Comparison of ENCODE assay signal across 14 cellular contexts in genomic region chr7:100793806-100794660, GRCh38. TPM values are rescaled to one million over a fixed set of nuclear protein-coding genes. Genes with fewer than 3 reads are reported as not detected.
DNase-seq lines count a peak whose midpoint lies in the region; ATAC-seq and TF ChIP-seq lines count a peak whose summit lies in the region.
"Had no signal": no experiment of that assay in that cellular context is flagged by ENCODE, and none has a peak within 500 bp of the region (broad histone marks: within the 10 kb centered on the region; RNA-seq: fewer than 3 reads in every experiment).

No MANE protein-coding gene starts in this region.

- no peak for TF ChIP-seq POLR2A in erythroblast (IDR thresholded peaks at IDR 0.05; ENCODE audit: low read length)

- peaks cover 23% of the 10 kb centered on the region for H3K27me3 Mint-ChIP-seq in endothelial cell (ENCODE audit: unreplicated experiment)
- peaks cover 14% of the 10 kb centered on the region for H3K27me3 Mint-ChIP-seq in activated T-cell treated with anti-CD3 and anti-CD28 coated beads, Interleukin-2, amount 50 U/mL, for 4 hours (ENCODE audit: low read depth)

- peak overlapping the region; percentile 78 for H3K27ac Mint-ChIP-seq in endothelial cell (ENCODE audit: unreplicated experiment)

- TF ChIP-seq CTCF in endothelial cell (IDR thresholded peaks at IDR 0.05; ENCODE audit: unreplicated experiment) (no peak), retinal pigment epithelial cell (conservative IDR thresholded peaks at IDR 0.05; ENCODE audit: low read depth, low read length) (no peak)

- ATAC-seq in activated T-cell treated with anti-CD3 and anti-CD28 coated beads, Interleukin-2, amount 50 U/mL, for 4 hours: no peak
- ATAC-seq in HG03039 (IDR thresholded peaks at IDR 0.05; ENCODE audit: unreplicated experiment): no peak

- H3K4me1 Mint-ChIP-seq in endothelial cell (ENCODE audit: unreplicated experiment): peaks cover 12% of the 10 kb centered on the region
- H3K4me1 Mint-ChIP-seq in activated T-cell treated with anti-CD3 and anti-CD28 coated beads, Interleukin-2, amount 50 U/mL, for 4 hours (ENCODE audit: low read depth): no peaks in the 10 kb centered on the region

- peaks cover 3% of the 10 kb centered on the region for H3K36me3 Mint-ChIP-seq in endothelial cell (ENCODE audit: low read depth, unreplicated experiment)
- H3K36me3 Mint-ChIP-seq in activated T-cell treated with anti-CD3 and anti-CD28 coated beads, Interleukin-2, amount 50 U/mL, for 4 hours (ENCODE audit: insufficient read depth): no peaks in the 10 kb centered on the region

- no peak overlapping the region for H3K4me3 ChIP-seq in retinal pigment epithelial cell (ENCODE audit: low read length)
- H3K4me3 ChIP-seq: SJCRH30, transverse colon had no signal

- peak overlapping the region; percentile 72 for H3K4me3 Mint-ChIP-seq in endothelial cell (ENCODE audit: unreplicated experiment)
- H3K4me3 Mint-ChIP-seq in activated T-cell treated with anti-CD3 and anti-CD28 coated beads, Interleukin-2, amount 50 U/mL, for 4 hours: no peak overlapping the region

- no peaks in the 10 kb centered on the region for H3K9me3 Mint-ChIP-seq in endothelial cell (ENCODE audit: unreplicated experiment)
- no peaks in the 10 kb centered on the region for H3K9me3 Mint-ChIP-seq in activated T-cell treated with anti-CD3 and anti-CD28 coated beads, Interleukin-2, amount 50 U/mL, for 4 hours

- DNase-seq in NCI-H2227 treated with DMSO at 0.1 percent for 48 hours (lab: John Stamatoyannopoulos, UW) (peak; percentile 2), NCI-H2227 (lab: John Stamatoyannopoulos, UW; ENCODE audit: unreplicated experiment) (no peak), NCI-H2196 (lab: John Stamatoyannopoulos, UW; ENCODE audit: unreplicated experiment) (peak; percentile 25), endothelial cell (ENCODE audit: low spot score) (no peak), retinal pigment epithelial cell (ENCODE audit: low read depth) (peak; percentile 5), erythroblast (lab: John Stamatoyannopoulos, UW) (no peak)
- DNase-seq in activated T-cell treated with anti-CD3 and anti-CD28 coated beads, Interleukin-2, amount 50 U/mL, for 4 hours: no peak
- DNase-seq: Calu3; cortex of kidney; NCI-H774; SJCRH30; stimulated activated CD8-positive, alpha-beta memory T cell treated with anti-CD3 and anti-CD28 coated beads, Interleukin-4, amount 100 ng/mL, for 48 hours; transverse colon had no signal

RNA-seq across cellular contexts. Expression of gene EPHB4, which starts 33.3 kb away (rescaled TPM):
- total RNA-seq in endothelial cell (ENCODE audit: unreplicated experiment): 288 TPM
- total RNA-seq in activated T-cell treated with anti-CD3 and anti-CD28 coated beads, Interleukin-2, amount 50 U/mL, for 4 hours: 1 to 10 TPM; 1.5 to 3.9 (median 2.6) TPM

RNA-seq across cellular contexts. Expression of gene SLC12A9, which starts 58.5 kb away (rescaled TPM):
- total RNA-seq in endothelial cell (ENCODE audit: unreplicated experiment): 60.5 TPM
- 10 to 100 TPM; 22.9 to 31.7 (median 29.6) TPM for total RNA-seq in activated T-cell treated with anti-CD3 and anti-CD28 coated beads, Interleukin-2, amount 50 U/mL, for 4 hours

Comparison
In these comparisons a context has a peak if more than half of its experiments do, and no peak if none do; other contexts are left out.
1. DNase-seq: peak in NCI-H2227 treated with DMSO at 0.1 percent for 48 hours (single experiment), NCI-H2196 (single experiment) and retinal pigment epithelial cell (single experiment); none in NCI-H2227 (single experiment), endothelial cell (single experiment), erythroblast (0 of 2) and activated T-cell treated with anti-CD3 and anti-CD28 coated beads, Interleukin-2, amount 50 U/mL, for 4 hours (single experiment).
2. RNA of gene EPHB4, which starts 33.3 kb away (total RNA-seq): 288 TPM in endothelial cell (single experiment); 1.5 to 3.9 TPM in activated T-cell treated with anti-CD3 and anti-CD28 coated beads, Interleukin-2, amount 50 U/mL, for 4 hours; every median in the first group is over 10 times any median in the second.